7 cellular contexts compared by ENCODE assay signal in genomic region chr17:41666708-41667279, GRCh38. TPM values are rescaled to one million over a fixed set of nuclear protein-coding genes. Genes with fewer than 3 reads are reported as not detected.
DNase-seq lines count a peak whose midpoint lies in the region; ATAC-seq and TF ChIP-seq lines count a peak whose summit lies in the region.

No MANE protein-coding gene starts in this region.

- H3K27ac ChIP-seq in coronary artery = peak overlapping the region; percentile 45 to 76
- peak overlapping the region; percentile 81 to 88 for H3K27ac ChIP-seq in left lung

- no peaks in the 10 kb centered on the region for H3K9me3 ChIP-seq in left lung

- intact Hi-C loops in left lung (cut with DNase I) = loop anchor here in 1 of 2 donors (10.0 kb wide), 1 partner anchor 862 kb away; no protein-coding TSS in a partner anchor

- ATAC-seq in GM18499 (IDR thresholded peaks at IDR 0.05; ENCODE audit: insufficient read depth, unreplicated experiment) (peak; percentile 41), HG03135 (IDR thresholded peaks at IDR 0.05; ENCODE audit: unreplicated experiment) (peak; percentile 50), left lung (peak; percentile 85)

- TF ChIP-seq CTCF in coronary artery (IDR thresholded peaks at IDR 0.05) = peak; percentile 98
- TF ChIP-seq CTCF in left lung (IDR thresholded peaks at IDR 0.05) = peak; percentile 92 to 97

- H3K27me3 ChIP-seq in left lung = no peaks in the 10 kb centered on the region

- DNase-seq in NCI-H345 (lab: John Stamatoyannopoulos, UW) (peak; percentile 79), coronary artery (ENCODE audit: low spot score) (peak; percentile 87), left lung (peak; percentile 87 to 94)
- peak; percentile 83 to 89 for DNase-seq in activated CD4-positive, alpha-beta T cell treated with anti-CD3 and anti-CD28 coated beads for 4 hours
- peak; percentile 90 for DNase-seq in stimulated activated CD4-positive, alpha-beta T cell treated with anti-CD3 and anti-CD28 coated beads, Interleukin-4, amount 100 ng/mL, for 1 hour

- peak overlapping the region; percentile 73 for H3K4me3 ChIP-seq in coronary artery
- H3K4me3 ChIP-seq in left lung = peak overlapping the region; percentile 39 to 44

- H3K36me3 ChIP-seq in left lung = no peaks in the 10 kb centered on the region

- H3K4me1 ChIP-seq in left lung = peaks cover 11 to 42% of the 10 kb centered on the region in 2 donors

RNA-seq across cellular contexts. Expression of gene EIF1, which starts 21.9 kb away (rescaled TPM):
- total RNA-seq in left lung = 100 to 1,000 TPM; 728 to 773 TPM

RNA-seq across cellular contexts. Expression of gene KRT17, which starts 42.4 kb away (rescaled TPM):
- total RNA-seq in left lung = 10 to 100 TPM; 14.2 to 85.6 TPM

RNA-seq across cellular contexts. Expression of gene GAST, which starts 45.3 kb away (rescaled TPM):
- total RNA-seq in left lung = not detected

RNA-seq across cellular contexts. Expression of gene KRT16, which starts 54.2 kb away (rescaled TPM):
- 1 to 10 TPM in 1 of 2 donors, under 1 TPM in 1; 0.65 to 1.0 TPM for total RNA-seq in left lung

Comparison
In these comparisons a context has a peak if more than half of its experiments do, and no peak if none do; other contexts are left out.
1. Peak in every context shown above with its lines: DNase-seq, ATAC-seq, H3K4me3 ChIP-seq and H3K27ac ChIP-seq.